ENCODE assay signal across 11 cellular contexts in genomic region chr9:83304686-83305085, GRCh38.
DNase-seq lines count a peak whose midpoint lies in the region; ATAC-seq, FAIRE-seq and TF ChIP-seq lines count a peak whose summit lies in the region.
"Had no signal": no experiment of that assay in that cellular context is flagged by ENCODE, and none has a peak within 500 bp of the region (broad histone marks: within the 10 kb centered on the region; RNA-seq: fewer than 3 reads in every experiment).

No MANE protein-coding gene starts in this region.

- FAIRE-seq in astrocyte (lab: Jason Lieb, UNC), result no peak

- no peak overlapping the region for H3K27ac ChIP-seq in IMR-90 (ENCODE audit: insufficient read depth, low read length)
- H3K27ac ChIP-seq in astrocyte (ENCODE audit: low read depth, low read length), result no peak overlapping the region
- H3K27ac ChIP-seq in substantia nigra (ENCODE audit: low read depth, low read length, poor library complexity, severe bottlenecking), result no peak overlapping the region

- peak; percentile 37 for DNase-seq in IMR-90
- peak; percentile 85 for DNase-seq in astrocyte (ENCODE audit: low read depth)
- peak; percentile 56 for DNase-seq in iris pigment epithelial cell (ENCODE audit: low read depth)
- peak in 44 of 49 donors; percentile 3 to 79 (median 54) for DNase-seq in substantia nigra (lab: John Stamatoyannopoulos, UW)
- no peak for DNase-seq in HuH-7.5 (ENCODE audit: low spot score)
- no peak for DNase-seq in GM19240 (ENCODE audit: insufficient read length, low spot score)
- DNase-seq in NCI-H82 treated with DMSO at 0.1 percent for 48 hours (lab: John Stamatoyannopoulos, UW; ENCODE audit: unreplicated experiment), result no peak
- DNase-seq in GM10266 (ENCODE audit: extremely low spot score), result no peak
- DNase-seq: stimulated activated naive CD4-positive, alpha-beta T cell had no signal

- H3K79me1 ChIP-seq in IMR-90 (ENCODE audit: low read depth in 1 of 2, low read length in 2 of 2), result no peaks in the 10 kb centered on the region

- CTCF ChIA-PET in IMR-90 (lab: Yijun Ruan, JAX), result no interaction called here

- TF ChIP-seq RAD21 in IMR-90 (IDR thresholded peaks at IDR 0.05; ENCODE audit: low read length), result no peak

- no peaks in the 10 kb centered on the region for H4K20me1 ChIP-seq in IMR-90 (ENCODE audit: insufficient read depth, low read length)
- no peaks in the 10 kb centered on the region for H4K20me1 ChIP-seq in astrocyte (ENCODE audit: insufficient read depth, low read length)

- no TSS peak for BruUV-seq in IMR-90 (replicated peaks; lab: Mats Ljungman, UMichigan)

- no peak overlapping the region for H2BK120ac ChIP-seq in IMR-90 (ENCODE audit: low read depth, low read length)

- H3K36me3 Mint-ChIP-seq in astrocyte (ENCODE audit: low read depth, unreplicated experiment), result no peaks in the 10 kb centered on the region
- H3K36me3 Mint-ChIP-seq: activated naive CD4-positive, alpha-beta T cell treated with anti-CD3 and anti-CD28 coated beads, Interleukin-2, amount 50 U/mL, for 24 hours; memory B cell had no signal

- peaks cover 3% of the 10 kb centered on the region for H3K4me1 Mint-ChIP-seq in astrocyte (ENCODE audit: low read depth, unreplicated experiment)
- H3K4me1 Mint-ChIP-seq: activated naive CD4-positive, alpha-beta T cell treated with anti-CD3 and anti-CD28 coated beads, Interleukin-2, amount 50 U/mL, for 24 hours; memory B cell had no signal

- H2AK9ac ChIP-seq in IMR-90 (replicated peaks; ENCODE audit: low read depth, low read length, poor library complexity), result no peak overlapping the region

- no peak overlapping the region for H2BK15ac ChIP-seq in IMR-90 (ENCODE audit: low read depth, low read length)

- peaks cover 19% of the 10 kb centered on the region for H3K27me3 Mint-ChIP-seq in astrocyte (ENCODE audit: low read depth, unreplicated experiment)
- H3K27me3 Mint-ChIP-seq: activated naive CD4-positive, alpha-beta T cell treated with anti-CD3 and anti-CD28 coated beads, Interleukin-2, amount 50 U/mL, for 24 hours; memory B cell had no signal

- TF ChIP-seq CTCF in IMR-90 (conservative IDR thresholded peaks at IDR 0.05; ENCODE audit: low read depth, low read length), result no peak
- TF ChIP-seq CTCF in astrocyte (IDR thresholded peaks at IDR 0.05; ENCODE audit: insufficient read depth, low read depth, low read length), result no peak
- TF ChIP-seq CTCF in GM10266 (IDR thresholded peaks at IDR 0.05; ENCODE audit: control insufficient read depth, insufficient read depth, low read depth, missing control alignments), result no peak

- intact Hi-C loops in IMR-90 (cut with micrococcal nuclease), result no loop called here

- 0% methylated on average over 1 of the region's 8 CpGs; no CpG with 5 or more reads in 1 of the 2 experiments for WGBS in IMR-90 (ENCODE audit: extremely low coverage in 2 of 2, insufficient read length in 1 of 2), 2 experiments

- no peak overlapping the region for H3K4me3 Mint-ChIP-seq in astrocyte (ENCODE audit: unreplicated experiment)
- H3K4me3 Mint-ChIP-seq: activated naive CD4-positive, alpha-beta T cell treated with anti-CD3 and anti-CD28 coated beads, Interleukin-2, amount 50 U/mL, for 24 hours; memory B cell had no signal

- no peak for TF ChIP-seq POLR2A in IMR-90 (IDR thresholded peaks at IDR 0.05; ENCODE audit: low read depth, low read length)

- H3K56ac ChIP-seq in IMR-90 (ENCODE audit: extremely low read depth, insufficient read depth, low read length), result no peak overlapping the region

- H3K4me1 ChIP-seq in IMR-90 (ENCODE audit: control insufficient read depth, insufficient read depth, low read length) (no peaks in the 10 kb centered on the region), astrocyte (ENCODE audit: insufficient read depth, low read length) (peaks cover 10% of the 10 kb centered on the region)

- H3K9me1 ChIP-seq in IMR-90 (ENCODE audit: insufficient read depth, low read length), result no peaks in the 10 kb centered on the region

- H2AK5ac ChIP-seq in IMR-90 (ENCODE audit: low read depth, low read length), result no peak overlapping the region

- no peak overlapping the region for H3K4me3 ChIP-seq in IMR-90 (ENCODE audit: insufficient read depth, low read depth, low read length)
- H3K4me3 ChIP-seq in astrocyte (ENCODE audit: insufficient read depth, low read depth, low read length), result no peak overlapping the region

- H3K9me3 Mint-ChIP-seq in astrocyte (ENCODE audit: unreplicated experiment), result peaks cover 6% of the 10 kb centered on the region
- H3K9me3 Mint-ChIP-seq: activated naive CD4-positive, alpha-beta T cell treated with anti-CD3 and anti-CD28 coated beads, Interleukin-2, amount 50 U/mL, for 24 hours; memory B cell had no signal

- no peaks in the 10 kb centered on the region for H3K79me2 ChIP-seq in astrocyte (ENCODE audit: insufficient read depth, low read length)

- no peak overlapping the region for H4K91ac ChIP-seq in IMR-90 (ENCODE audit: insufficient read depth, low read depth, low read length)

- H3K4ac ChIP-seq in IMR-90 (ENCODE audit: low read depth, low read length), result no peak overlapping the region

- H2BK20ac ChIP-seq in IMR-90 (ENCODE audit: low read depth, low read length), result no peak overlapping the region

- no peaks in the 10 kb centered on the region for H3K36me3 ChIP-seq in IMR-90 (ENCODE audit: control insufficient read depth, insufficient read depth, low read length)
- no peaks in the 10 kb centered on the region for H3K36me3 ChIP-seq in astrocyte (ENCODE audit: insufficient read depth, low read length)

- no peak overlapping the region for H3K27ac Mint-ChIP-seq in astrocyte (ENCODE audit: unreplicated experiment)
- H3K27ac Mint-ChIP-seq: activated naive CD4-positive, alpha-beta T cell treated with anti-CD3 and anti-CD28 coated beads, Interleukin-2, amount 50 U/mL, for 24 hours; memory B cell had no signal

- H2AFZ ChIP-seq in IMR-90 (replicated peaks; ENCODE audit: low read length, poor library complexity) (no peak overlapping the region), astrocyte (ENCODE audit: low read depth, low read length) (no peak overlapping the region)

- no peak overlapping the region for H3K18ac ChIP-seq in IMR-90 (ENCODE audit: low read depth, low read length)

- ATAC-seq in IMR-90 (ENCODE audit: low read depth), result peak; percentile 46

- dilution Hi-C loops in IMR-90 (cut with HindIII; ENCODE audit: low sequenced_read_pairs, unreplicated experiment), result no loop called here

- H3K9me3 ChIP-seq in IMR-90 (ENCODE audit: control insufficient read depth, insufficient read depth, low read length) (no peaks in the 10 kb centered on the region), astrocyte (ENCODE audit: insufficient read depth, low read depth, low read length) (no peaks in the 10 kb centered on the region)

- POLR2A ChIA-PET in IMR-90 (lab: Charles Lee; ENCODE audit: unreplicated experiment), result no interaction called here

- no peak overlapping the region for H3K14ac ChIP-seq in IMR-90 (replicated peaks; ENCODE audit: low read depth, low read length)

- H3K27me3 ChIP-seq in IMR-90 (ENCODE audit: control insufficient read depth, insufficient read depth, low read length) (no peaks in the 10 kb centered on the region), astrocyte (ENCODE audit: insufficient read depth, low read length) (no peaks in the 10 kb centered on the region)

- no peak overlapping the region for H4K8ac ChIP-seq in IMR-90 (ENCODE audit: low read depth in 2 of 2, low read length in 2 of 2)

- H4K5ac ChIP-seq in IMR-90 (ENCODE audit: low read depth, low read length), result no peak overlapping the region

- no peak overlapping the region for H3K23ac ChIP-seq in IMR-90 (ENCODE audit: low read depth, low read length)

- no peak overlapping the region for H3K4me2 ChIP-seq in IMR-90 (ENCODE audit: low read depth, low read length)
- peak overlapping the region; percentile 49 for H3K4me2 ChIP-seq in astrocyte (ENCODE audit: low read length)

- in situ Hi-C loops in IMR-90 (cut with MboI; ENCODE audit: low sequenced_read_pairs), result no loop called here

- no peak overlapping the region for H2BK5ac ChIP-seq in IMR-90 (ENCODE audit: low read depth, low read length, poor library complexity, severe bottlenecking)

- no peak overlapping the region for H3K9ac ChIP-seq in IMR-90 (ENCODE audit: low read depth, low read length)
- no peak overlapping the region for H3K9ac ChIP-seq in astrocyte (ENCODE audit: low read length)

TF ChIP-seq in IMR-90, 13 proteins besides CTCF, POLR2A, EP300 and RAD21:
- TF ChIP-seq NFE2L2 (IDR thresholded peaks at IDR 0.05; ENCODE audit: low read depth, low read length) (no peak), MAFK (IDR thresholded peaks at IDR 0.05; ENCODE audit: low read depth, low read length) (no peak), USF2 (IDR thresholded peaks at IDR 0.05; ENCODE audit: low read depth, low read length) (no peak), MXI1 (IDR thresholded peaks at IDR 0.05; ENCODE audit: borderline replicate concordance, low read depth, low read length) (no peak), MAZ (IDR thresholded peaks at IDR 0.05; ENCODE audit: borderline replicate concordance, low read depth, low read length) (no peak), SMC3 (IDR thresholded peaks at IDR 0.05; ENCODE audit: low read depth, low read length) (no peak)

Comparison
In these comparisons a context has a peak if more than half of its experiments do, and no peak if none do; other contexts are left out.
1. DNase-seq: peak in IMR-90 (single experiment), astrocyte (single experiment), iris pigment epithelial cell (single experiment) and substantia nigra (44 of 49); none in HuH-7.5 (single experiment), GM19240 (single experiment), NCI-H82 treated with DMSO at 0.1 percent for 48 hours (single experiment) and GM10266 (single experiment).